ENCODE assay signal across 17 cellular contexts in the genomic region with DNA sequence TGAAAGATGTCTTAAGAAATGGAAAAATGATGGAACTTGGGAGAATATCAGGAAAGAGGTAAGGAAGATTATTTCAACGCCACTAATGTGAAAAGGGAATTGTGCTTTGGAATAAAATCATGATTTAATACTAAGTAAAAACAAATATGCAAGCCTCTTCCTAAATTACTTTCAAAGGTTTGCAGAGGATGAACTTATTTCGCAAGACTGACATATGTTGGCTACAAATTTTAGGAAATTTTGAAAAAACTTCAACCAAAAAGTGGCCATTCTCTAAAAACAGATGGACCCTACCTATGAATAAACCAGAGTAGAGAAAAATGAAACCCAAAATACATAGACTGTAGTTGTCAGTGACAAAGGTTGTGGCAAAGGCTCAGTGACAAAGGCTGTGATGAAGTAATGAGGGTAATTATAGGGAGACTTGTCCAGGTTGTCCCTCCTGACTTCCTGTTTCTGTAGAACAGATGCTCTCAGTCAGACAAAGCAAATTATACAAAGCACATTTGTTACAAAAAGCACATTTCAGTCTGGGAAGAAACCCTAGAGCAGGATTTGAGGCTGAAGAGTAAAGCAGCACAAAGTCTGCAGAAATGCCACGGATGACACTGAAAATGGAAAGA. TPM values are rescaled to one million over a fixed set of nuclear protein-coding genes. Genes with fewer than 3 reads are reported as not detected.
A peak's percentile ranks its signal among the peaks of the same experiment; 100 is the strongest.
DNase-seq lines count a peak whose midpoint lies in the region; ATAC-seq and TF ChIP-seq lines count a peak whose summit lies in the region.
"Had no signal": no experiment of that assay in that cellular context is flagged by ENCODE, and none has a peak within 500 bp of the region (broad histone marks: within the 10 kb centered on the region; RNA-seq: fewer than 3 reads in every experiment).

No MANE protein-coding gene starts in this region.

- CTCF ChIA-PET in activated CD8-positive, alpha-beta T cell treated with anti-CD3 and anti-CD28 coated beads, Interleukin-2, amount 10 ng/mL, durations not matched to agents 7 days and 5 days (lab: Charles Lee): no interaction called here

- H3K36me3 Mint-ChIP-seq in activated T-cell treated with anti-CD3 and anti-CD28 coated beads, Interleukin-2, amount 50 U/mL, for 24 hours (ENCODE audit: low read depth): peaks cover 94% of the 10 kb centered on the region
- H3K36me3 Mint-ChIP-seq in activated CD8-positive, alpha-beta T cell treated with anti-CD3 and anti-CD28 coated beads, Interleukin-2, amount 10 ng/mL, durations not matched to agents 7 days and 5 days (ENCODE audit: low read depth): peaks cover 45% of the 10 kb centered on the region
- peaks cover 5% of the 10 kb centered on the region for H3K36me3 Mint-ChIP-seq in progenitor cell of endocrine pancreas (ENCODE audit: insufficient read depth)

- no peaks in the 10 kb centered on the region for H3K27me3 Mint-ChIP-seq in activated T-cell treated with anti-CD3 and anti-CD28 coated beads, Interleukin-2, amount 50 U/mL, for 24 hours
- no peaks in the 10 kb centered on the region for H3K27me3 Mint-ChIP-seq in activated CD8-positive, alpha-beta T cell treated with anti-CD3 and anti-CD28 coated beads, Interleukin-2, amount 10 ng/mL, durations not matched to agents 7 days and 5 days (ENCODE audit: low read depth)
- H3K27me3 Mint-ChIP-seq in progenitor cell of endocrine pancreas: no peaks in the 10 kb centered on the region
- H3K27me3 Mint-ChIP-seq: central memory CD8-positive, alpha-beta T cell had no signal

- ATAC-seq in activated CD8-positive, alpha-beta T cell treated with anti-CD3 and anti-CD28 coated beads, Interleukin-2, amount 10 ng/mL, durations not matched to agents 7 days and 5 days: no peak
- ATAC-seq: left lung, right cardiac atrium had no signal

- peaks cover 63% of the 10 kb centered on the region for H3K4me1 Mint-ChIP-seq in activated T-cell treated with anti-CD3 and anti-CD28 coated beads, Interleukin-2, amount 50 U/mL, for 24 hours (ENCODE audit: low read depth)
- peaks cover 14% of the 10 kb centered on the region for H3K4me1 Mint-ChIP-seq in activated CD8-positive, alpha-beta T cell treated with anti-CD3 and anti-CD28 coated beads, Interleukin-2, amount 10 ng/mL, durations not matched to agents 7 days and 5 days (ENCODE audit: low read depth)
- peaks cover 12% of the 10 kb centered on the region for H3K4me1 Mint-ChIP-seq in progenitor cell of endocrine pancreas (ENCODE audit: low read depth)

- POLR2A ChIA-PET in activated CD8-positive, alpha-beta T cell treated with anti-CD3 and anti-CD28 coated beads, Interleukin-2, amount 10 ng/mL, durations not matched to agents 7 days and 5 days (lab: Charles Lee): no interaction called here

- no peak overlapping the region for H3K4me3 Mint-ChIP-seq in activated T-cell treated with anti-CD3 and anti-CD28 coated beads, Interleukin-2, amount 50 U/mL, for 24 hours
- no peak overlapping the region for H3K4me3 Mint-ChIP-seq in activated CD8-positive, alpha-beta T cell treated with anti-CD3 and anti-CD28 coated beads, Interleukin-2, amount 10 ng/mL, durations not matched to agents 7 days and 5 days
- no peak overlapping the region for H3K4me3 Mint-ChIP-seq in progenitor cell of endocrine pancreas (ENCODE audit: low read depth)
- H3K4me3 Mint-ChIP-seq: central memory CD8-positive, alpha-beta T cell; nephron had no signal

- no peaks in the 10 kb centered on the region for H3K9me3 Mint-ChIP-seq in activated T-cell treated with anti-CD3 and anti-CD28 coated beads, Interleukin-2, amount 50 U/mL, for 24 hours
- H3K9me3 Mint-ChIP-seq in activated CD8-positive, alpha-beta T cell treated with anti-CD3 and anti-CD28 coated beads, Interleukin-2, amount 10 ng/mL, durations not matched to agents 7 days and 5 days (ENCODE audit: insufficient read depth): no peaks in the 10 kb centered on the region
- no peaks in the 10 kb centered on the region for H3K9me3 Mint-ChIP-seq in progenitor cell of endocrine pancreas (ENCODE audit: low read depth)
- H3K9me3 Mint-ChIP-seq: central memory CD8-positive, alpha-beta T cell; nephron had no signal

- H3K27ac Mint-ChIP-seq in activated T-cell treated with anti-CD3 and anti-CD28 coated beads, Interleukin-2, amount 50 U/mL, for 24 hours: peak overlapping the region; percentile 5
- H3K27ac Mint-ChIP-seq in activated CD8-positive, alpha-beta T cell treated with anti-CD3 and anti-CD28 coated beads, Interleukin-2, amount 10 ng/mL, durations not matched to agents 7 days and 5 days: peak overlapping the region; percentile 27
- peak overlapping the region; percentile 35 for H3K27ac Mint-ChIP-seq in progenitor cell of endocrine pancreas

- DNase-seq in activated T-cell treated with anti-CD3 and anti-CD28 coated beads, Interleukin-2, amount 50 U/mL, for 24 hours: no peak
- no peak for DNase-seq in activated T-cell treated with anti-CD3 and anti-CD28 coated beads, Interleukin-2, amount 50 U/mL, for 1 hour
- peak; percentile 81 for DNase-seq in NCI-H146 (lab: John Stamatoyannopoulos, UW)
- no peak for DNase-seq in activated CD8-positive, alpha-beta T cell treated with anti-CD3 and anti-CD28 coated beads, Interleukin-2, amount 10 ng/mL, durations not matched to agents 7 days and 5 days
- DNase-seq in progenitor cell of endocrine pancreas (ENCODE audit: low spot score, unreplicated experiment): no peak
- no peak for DNase-seq in hepatic stellate cell (ENCODE audit: low spot score)
- DNase-seq in NCI-H2196 (lab: John Stamatoyannopoulos, UW; ENCODE audit: unreplicated experiment): no peak
- DNase-seq in posterior cingulate gyrus: no peak
- DNase-seq: DND-41; left lung; NCI-H345; right cardiac atrium; stimulated activated CD4-positive, alpha-beta T cell treated with anti-CD3 and anti-CD28 coated beads, Interleukin-4, amount 100 ng/mL, for 24 hours; stimulated activated naive CD4-positive, alpha-beta T cell treated with Interleukin-2 at 50 U/mL for 16 hours; uterus had no signal

- TF ChIP-seq CTCF in progenitor cell of endocrine pancreas (IDR thresholded peaks at IDR 0.05; ENCODE audit: unreplicated experiment): no peak

- intact Hi-C loops in posterior cingulate gyrus (cut with DNase I): no loop called here

RNA-seq across cellular contexts. Expression of gene SFT2D3, which starts 39.5 kb away (rescaled TPM):
- 1 to 10 TPM; 4.8 to 5.5 TPM for total RNA-seq in activated CD8-positive, alpha-beta T cell treated with anti-CD3 and anti-CD28 coated beads, Interleukin-2, amount 10 ng/mL, durations not matched to agents 7 days and 5 days
- total RNA-seq in progenitor cell of endocrine pancreas: 13.7 and 15.3 TPM in 2 replicates
